Comparison of ENCODE assay signal across 11 cellular contexts in genomic region chr3:152308475-152308844, GRCh38. TPM values are rescaled to one million over a fixed set of nuclear protein-coding genes. Genes with fewer than 3 reads are reported as not detected.
DNase-seq lines count a peak whose midpoint lies in the region; ATAC-seq and TF ChIP-seq lines count a peak whose summit lies in the region.
"Had no signal": no experiment of that assay in that cellular context is flagged by ENCODE, and none has a peak within 500 bp of the region (broad histone marks: within the 10 kb centered on the region; RNA-seq: fewer than 3 reads in every experiment).

No MANE protein-coding gene starts in this region.

- no peak for DNase-seq in HCT116 (ENCODE audit: low read depth, low spot score)
- DNase-seq in activated CD8-positive, alpha-beta T cell treated with anti-CD3 and anti-CD28 coated beads for 36 hours, result no peak
- no peak for DNase-seq in left lobe of liver (ENCODE audit: low spot score)
- no peak for DNase-seq in ureter (ENCODE audit: low spot score)
- no peak for DNase-seq in NCI-H2196 treated with DMSO at 0.1 percent for 48 hours (lab: John Stamatoyannopoulos, UW; ENCODE audit: unreplicated experiment)
- no peak for DNase-seq in ovary
- DNase-seq: erythroblast, NCI-H1105, SHP77 had no signal

- no peaks in the 10 kb centered on the region for H3K27me3 Mint-ChIP-seq in activated CD8-positive, alpha-beta T cell treated with anti-CD3 and anti-CD28 coated beads for 36 hours
- no peaks in the 10 kb centered on the region for H3K27me3 Mint-ChIP-seq in stimulated activated memory B cell treated with anti-CD40 and anti-IgM and Interleukin-4, amounts not matched to agents 10 μg/mL and 1 μg/mL and 100 μg/mL, for 72 hours

- WGBS in ovary, 3 donors, result 93 to 100% (median 96%) methylated on average over 1 of the region's 1 CpG

- TF ChIP-seq POLR2A in HCT116 (IDR thresholded peaks at IDR 0.05; ENCODE audit: borderline replicate concordance, extremely low read depth, insufficient read depth, insufficient read length) (no peak), ovary (IDR thresholded peaks at IDR 0.05) (no peak)

- no peak overlapping the region for H3K4me3 ChIP-seq in HCT116 (replicated peaks in 1 of 2; ENCODE audit: low read depth in 1 of 2, low read length in 2 of 2)
- no peak overlapping the region for H3K4me3 ChIP-seq in ovary

- H2AFZ ChIP-seq in HCT116 (ENCODE audit: low read depth, low read length, poor library complexity, severe bottlenecking), result no peak overlapping the region

- H3K36me3 Mint-ChIP-seq in activated CD8-positive, alpha-beta T cell treated with anti-CD3 and anti-CD28 coated beads for 36 hours (ENCODE audit: low read depth), result peaks cover 51% of the 10 kb centered on the region
- H3K36me3 Mint-ChIP-seq in stimulated activated memory B cell treated with anti-CD40 and anti-IgM and Interleukin-4, amounts not matched to agents 10 μg/mL and 1 μg/mL and 100 μg/mL, for 72 hours, result peaks cover 22% of the 10 kb centered on the region

- no peaks in the 10 kb centered on the region for H3K9me2 ChIP-seq in HCT116 (ENCODE audit: insufficient read depth)

- intact Hi-C loops in HCT116 (cut with micrococcal nuclease), result no loop called here
- intact Hi-C loops in activated CD8-positive, alpha-beta T cell treated with anti-CD3 and anti-CD28 coated beads for 36 hours (cut with micrococcal nuclease), result no loop called here
- intact Hi-C loops in ovary (cut with DNase I), result no loop called here

- H3K9me3 ChIP-seq in HCT116 (ENCODE audit: control insufficient read depth in 1 of 2, insufficient read depth in 1 of 2, low read depth in 1 of 2, low read length in 2 of 2) (no peaks in the 10 kb centered on the region), ovary (no peaks in the 10 kb centered on the region)

- H4K20me1 ChIP-seq in HCT116 (ENCODE audit: insufficient read depth), result peaks cover 10% of the 10 kb centered on the region

- BruUV-seq in HCT116 (replicated peaks; lab: Mats Ljungman, UMichigan), result no TSS peak

- no peak for TF ChIP-seq RAD21 in HCT116 (IDR thresholded peaks at IDR 0.05; ENCODE audit: low read depth)

- peaks cover 2% of the 10 kb centered on the region for H3K9me3 Mint-ChIP-seq in activated CD8-positive, alpha-beta T cell treated with anti-CD3 and anti-CD28 coated beads for 36 hours
- H3K9me3 Mint-ChIP-seq in stimulated activated memory B cell treated with anti-CD40 and anti-IgM and Interleukin-4, amounts not matched to agents 10 μg/mL and 1 μg/mL and 100 μg/mL, for 72 hours, result no peaks in the 10 kb centered on the region

- no peaks in the 10 kb centered on the region for H3K27me3 ChIP-seq in HCT116 (ENCODE audit: insufficient read depth, low read length)
- H3K27me3 ChIP-seq in ovary, result no peaks in the 10 kb centered on the region

- TF ChIP-seq CTCF in HCT116 (IDR thresholded peaks at IDR 0.05 in 2 of 3, conservative IDR thresholded peaks at IDR 0.05 in 1 of 3; ENCODE audit: borderline replicate concordance in 1 of 3, insufficient read depth in 1 of 3, low read depth in 2 of 3, low read length in 2 of 3) (no peak), ovary (IDR thresholded peaks at IDR 0.05) (no peak)
- TF ChIP-seq CTCF in activated CD8-positive, alpha-beta T cell treated with anti-CD3 and anti-CD28 coated beads for 36 hours (IDR thresholded peaks at IDR 0.05), result no peak

- H3K4me3 Mint-ChIP-seq in activated CD8-positive, alpha-beta T cell treated with anti-CD3 and anti-CD28 coated beads for 36 hours, result no peak overlapping the region
- no peak overlapping the region for H3K4me3 Mint-ChIP-seq in stimulated activated memory B cell treated with anti-CD40 and anti-IgM and Interleukin-4, amounts not matched to agents 10 μg/mL and 1 μg/mL and 100 μg/mL, for 72 hours

- H3K4me2 ChIP-seq in HCT116 (ENCODE audit: low read length), result peak overlapping the region; percentile 35

- peak overlapping the region; percentile 70 for H3K27ac Mint-ChIP-seq in activated CD8-positive, alpha-beta T cell treated with anti-CD3 and anti-CD28 coated beads for 36 hours
- peak overlapping the region; percentile 82 for H3K27ac Mint-ChIP-seq in stimulated activated memory B cell treated with anti-CD40 and anti-IgM and Interleukin-4, amounts not matched to agents 10 μg/mL and 1 μg/mL and 100 μg/mL, for 72 hours

- peaks cover 72% of the 10 kb centered on the region for H3K4me1 Mint-ChIP-seq in activated CD8-positive, alpha-beta T cell treated with anti-CD3 and anti-CD28 coated beads for 36 hours (ENCODE audit: low read depth)
- peaks cover 46% of the 10 kb centered on the region for H3K4me1 Mint-ChIP-seq in stimulated activated memory B cell treated with anti-CD40 and anti-IgM and Interleukin-4, amounts not matched to agents 10 μg/mL and 1 μg/mL and 100 μg/mL, for 72 hours

- peak overlapping the region; percentile 12; the same call in 1 of the 2 replicates for H3K9ac ChIP-seq in HCT116 (ENCODE audit: low read length)

- H3K79me2 ChIP-seq in HCT116 (ENCODE audit: insufficient read depth, low read length), result peaks cover 99% of the 10 kb centered on the region

- CTCF ChIA-PET in HCT116 (lab: Charles Lee), result no interaction called here
- CTCF ChIA-PET in activated CD8-positive, alpha-beta T cell treated with anti-CD3 and anti-CD28 coated beads for 36 hours (lab: Charles Lee), result interaction anchor here (1.0 to 3.8 kb wide), 3 partner anchors 9 to 65 kb away, joined by 3 to 13 read pairs (median 3); no protein-coding TSS in a partner anchor

- POLR2A ChIA-PET in HCT116 (lab: Charles Lee), result no interaction called here
- POLR2A ChIA-PET in activated CD8-positive, alpha-beta T cell treated with anti-CD3 and anti-CD28 coated beads for 36 hours (lab: Charles Lee), result interaction anchor here (0.9 to 2.5 kb wide), 3 partner anchors 9 to 65 kb away, joined by 3 to 11 read pairs (median 4); partner anchors contain the start of gene MBNL1

- ATAC-seq in HCT116 (no peak), left lobe of liver (peak; percentile 15), HG03521 (IDR thresholded peaks at IDR 0.05; ENCODE audit: unreplicated experiment) (no peak)
- no peak for ATAC-seq in activated CD8-positive, alpha-beta T cell treated with anti-CD3 and anti-CD28 coated beads for 36 hours
- no peak for ATAC-seq in stimulated activated memory B cell treated with anti-CD40 and anti-IgM and Interleukin-4, amounts not matched to agents 10 μg/mL and 1 μg/mL and 100 μg/mL, for 72 hours

- H3K4me1 ChIP-seq in HCT116 (ENCODE audit: control insufficient read depth in 1 of 2, insufficient read depth in 2 of 2, low read length in 2 of 2) (peaks cover 60 to 63% of the 10 kb centered on the region in 2 experiments), ovary (ENCODE audit: insufficient read depth) (peaks cover 3% of the 10 kb centered on the region)

- RAD21 ChIA-PET in HCT116 (lab: Charles Lee; ENCODE audit: low non-redundant PET in 1 of 2, low total read pairs in 2 of 2, uncharacterized antibody in 2 of 2, unreplicated experiment in 2 of 2), result no interaction called here

- no peak for TF ChIP-seq EP300 in ovary (IDR thresholded peaks at IDR 0.05)

- H3K27ac ChIP-seq in HCT116 (ENCODE audit: low read depth, low read length) (peak overlapping the region; percentile 76), ovary (no peak overlapping the region)

- H3K36me3 ChIP-seq in HCT116 (ENCODE audit: control insufficient read depth in 1 of 2, insufficient read depth in 2 of 2, low read length in 2 of 2) (no peaks in the 10 kb centered on the region), ovary (no peaks in the 10 kb centered on the region)

TF ChIP-seq in HCT116, 20 proteins besides CTCF, POLR2A, EP300 and RAD21:
- TF ChIP-seq EGR1 (IDR thresholded peaks at IDR 0.05; ENCODE audit: low read depth) (no peak), ATF3 (IDR thresholded peaks at IDR 0.05) (no peak), FOSL1 (IDR thresholded peaks at IDR 0.05; ENCODE audit: low read depth) (no peak), SP1 (IDR thresholded peaks at IDR 0.05; ENCODE audit: low read depth) (no peak), YY1 (IDR thresholded peaks at IDR 0.05; ENCODE audit: extremely low read depth, insufficient replicate concordance, low read depth, low read length) (no peak), SRF (IDR thresholded peaks at IDR 0.05; ENCODE audit: low read depth) (no peak), ELF1 (IDR thresholded peaks at IDR 0.05; ENCODE audit: borderline replicate concordance, low read depth) (no peak), ZNF274 (IDR thresholded peaks at IDR 0.05; ENCODE audit: low read depth, low read length) (no peak), CEBPB (IDR thresholded peaks at IDR 0.05; ENCODE audit: low read depth) (no peak), CBX3 (IDR thresholded peaks at IDR 0.05; ENCODE audit: low read depth) (no peak)
TF ChIP-seq in HCT116: peak in this region for 0.

RNA-seq across cellular contexts. Expression of gene MBNL1, which starts 39.7 kb away (rescaled TPM):
- 200 TPM for total RNA-seq in HCT116 (2021; ENCODE audit: unreplicated experiment)
- 69.4 and 70.1 TPM in 2 replicates for polyA plus RNA-seq in HCT116 (2012)
- 100 to 1,000 TPM; 341 to 360 TPM for total RNA-seq in activated CD8-positive, alpha-beta T cell treated with anti-CD3 and anti-CD28 coated beads for 36 hours
- total RNA-seq in left lobe of liver, result 48.4 TPM
- total RNA-seq in ureter, result 223 TPM
- 100 to 1,000 TPM; 117 to 152 (median 127) TPM for total RNA-seq in ovary
- 10 to 100 TPM; 39.7 to 66.1 TPM for polyA plus RNA-seq in ovary
